31 cellular contexts compared by ENCODE assay signal in the genomic region with DNA sequence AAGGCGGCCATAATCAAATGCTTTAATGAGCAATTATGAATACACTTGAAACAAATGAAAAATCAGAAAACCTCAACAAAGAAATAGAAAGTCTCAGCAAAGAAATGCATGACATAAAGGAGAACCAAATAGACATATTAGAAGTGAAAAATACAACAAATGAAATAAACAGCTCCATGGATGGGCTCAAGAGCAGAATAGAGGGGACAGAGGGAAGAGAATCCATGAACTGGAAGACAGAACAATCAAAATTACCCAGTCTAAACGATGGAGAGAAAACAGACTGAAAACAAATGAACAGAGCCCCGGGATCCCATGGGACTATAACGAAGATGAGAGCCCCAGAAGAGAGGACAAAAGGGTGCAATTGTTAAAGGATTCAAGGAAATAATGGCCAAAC. TPM values are rescaled to one million over a fixed set of nuclear protein-coding genes. Genes with fewer than 3 reads are reported as not detected.
DNase-seq lines count a peak whose midpoint lies in the region; ATAC-seq, FAIRE-seq and TF ChIP-seq lines count a peak whose summit lies in the region.
"Had no signal": no experiment of that assay in that cellular context is flagged by ENCODE, and none has a peak within 500 bp of the region (broad histone marks: within the 10 kb centered on the region; RNA-seq: fewer than 3 reads in every experiment).

No MANE protein-coding gene starts in this region.

- no peak overlapping the region for H3K27ac ChIP-seq in HepG2 (ENCODE audit: extremely low read length, insufficient read depth, low read length)
- no peak overlapping the region for H3K27ac ChIP-seq in right lobe of liver
- no peak overlapping the region for H3K27ac ChIP-seq in HEK293 (ENCODE audit: extremely low read depth, low read depth, low read length)
- H3K27ac ChIP-seq: 22Rv1; BLaER1; BLaER1 treated with 17β-estradiol and CSF1 and Interleukin-3, amounts not matched to agents 10 nM and 100 nM had no signal

- FAIRE-seq in HepG2 (lab: Jason Lieb, UNC) = no peak
- FAIRE-seq: A204.1, A549, D721Med had no signal

- DNase-seq in HepG2 (ENCODE audit: low spot score) (no peak), right lobe of liver (no peak)
- DNase-seq: 8988T; ACHN; AML-193; BE2C; C1 segment of cervical spinal cord; Caco-2; Calu3; CD4-positive, alpha-beta memory T cell; CD4-positive, alpha-beta T cell; CD4-positive, CD25-positive, alpha-beta regulatory T cell; CD8-positive, alpha-beta memory T cell; CD8-positive, alpha-beta T cell; COR-L47; DMS 273 treated with DMSO at 0.1 percent for 48 hours; DMS153; DMS53; DMS79; DMS79 treated with DMSO at 0.1 percent for 48 hours; DND-41; EL had no signal

- POLR2A ChIA-PET in HepG2 (lab: Yijun Ruan, JAX) = no interaction called here
- POLR2A ChIA-PET in HEK293 (lab: Yijun Ruan, JAX) = no interaction called here

- no peak overlapping the region for H3K4me2 ChIP-seq in HepG2 (ENCODE audit: low read depth, low read length)
- H3K4me2 ChIP-seq: A549, BLaER1 had no signal

- TF ChIP-seq POLR2A in HepG2 (IDR thresholded peaks at IDR 0.05; ENCODE audit: insufficient read depth in 1 of 2, low read depth in 2 of 2, low read length in 2 of 2) = no peak
- TF ChIP-seq POLR2A in right lobe of liver (IDR thresholded peaks at IDR 0.05) = no peak

- BruUV-seq in HepG2 (replicated peaks; lab: Mats Ljungman, UMichigan) = no TSS peak

- 35% methylated on average over 4 of the region's 4 CpGs for WGBS in HepG2 (ENCODE audit: low lambda C conversion rate)
- 83% methylated on average over 2 of the region's 4 CpGs for WGBS in right lobe of liver (ENCODE audit: insufficient coverage, low coverage, low lambda C conversion rate, missing lambda C conversion rate)

- H3K27me3 ChIP-seq in HepG2 (ENCODE audit: control insufficient read depth in 1 of 2, insufficient read depth in 2 of 2, low read length in 2 of 2) = no peaks in the 10 kb centered on the region
- no peaks in the 10 kb centered on the region for H3K27me3 ChIP-seq in right lobe of liver
- H3K27me3 ChIP-seq: BLaER1; BLaER1 treated with 17β-estradiol and CSF1 and Interleukin-3, amounts not matched to agents 10 nM and 100 nM had no signal

- no peak for TF ChIP-seq RAD21 in HepG2 (CRISPR knock-in tag; IDR thresholded peaks at IDR 0.05)

- TF ChIP-seq EP300 in HepG2 (IDR thresholded peaks at IDR 0.05; ENCODE audit: low read depth in 2 of 2, low read length in 2 of 2) (no peak), HepG2 (CRISPR knock-in tag; IDR thresholded peaks at IDR 0.05; ENCODE audit: borderline replicate concordance) (no peak)

- H3K4me1 ChIP-seq in HepG2 (ENCODE audit: insufficient read depth, low read length) = peaks cover 36% of the 10 kb centered on the region
- peaks cover 0 to 13% (median 2%) of the 10 kb centered on the region in 4 donors for H3K4me1 ChIP-seq in right lobe of liver
- no peaks in the 10 kb centered on the region for H3K4me1 ChIP-seq in HEK293 (ENCODE audit: control insufficient read depth, insufficient read depth, low read length)
- H3K4me1 ChIP-seq: BE2C had no signal

- intact Hi-C loops in HepG2 (cut with micrococcal nuclease; ENCODE audit: unreplicated experiment) = no loop called here
- intact Hi-C loops in right lobe of liver (cut with DNase I) = no loop called here

- H3K79me2 ChIP-seq in HepG2 (ENCODE audit: insufficient read depth, low read length) = no peaks in the 10 kb centered on the region

- TF ChIP-seq CTCF in HepG2 (CRISPR knock-in tag; IDR thresholded peaks at IDR 0.05) = no peak
- TF ChIP-seq CTCF in right lobe of liver (IDR thresholded peaks at IDR 0.05) = no peak
- TF ChIP-seq CTCF in HEK293 (tag by site-specific recombination; IDR thresholded peaks at IDR 0.05) = no peak

- CTCF ChIA-PET in HepG2 (lab: Yijun Ruan, JAX; ENCODE audit: low intra/inter-chr PET ratio, low total read pairs) (no interaction called here), HEK293 (lab: Yijun Ruan, JAX) (interaction anchor here (1.1 to 2.1 kb wide), 2 partner anchors 11 to 15 kb away, joined by 3 to 8 read pairs; no protein-coding TSS in a partner anchor)

- H2AFZ ChIP-seq in HepG2 (ENCODE audit: low read length) = no peak overlapping the region

- H3K36me3 ChIP-seq in HepG2 (replicated peaks in 1 of 2; ENCODE audit: control insufficient read depth in 1 of 2, insufficient read depth in 2 of 2, low read length in 2 of 2) = no peaks in the 10 kb centered on the region
- H3K36me3 ChIP-seq in right lobe of liver = no peaks in the 10 kb centered on the region
- no peaks in the 10 kb centered on the region for H3K36me3 ChIP-seq in HEK293 (ENCODE audit: control insufficient read depth in 2 of 2, insufficient read depth in 1 of 2, low read length in 2 of 2)
- H3K36me3 ChIP-seq: BE2C; BLaER1; BLaER1 treated with 17β-estradiol and CSF1 and Interleukin-3, amounts not matched to agents 10 nM and 100 nM had no signal

- in situ Hi-C loops in HepG2 (cut with HindIII; ENCODE audit: extremely low pct_ligation_motif_present, low pct_unique_long_range_greater_than_20kb) = no loop called here

- no peaks in the 10 kb centered on the region for H4K20me1 ChIP-seq in HepG2 (ENCODE audit: insufficient read depth, low read length)
- H4K20me1 ChIP-seq: BLaER1; BLaER1 treated with 17β-estradiol and CSF1 and Interleukin-3, amounts not matched to agents 10 nM and 100 nM had no signal

- H3K4me3 ChIP-seq in HepG2 (replicated peaks in 1 of 3; ENCODE audit: insufficient read depth in 1 of 3, low read depth in 2 of 3, low read length in 3 of 3) (no peak overlapping the region), right lobe of liver (no peak overlapping the region), HEK293 (ENCODE audit: low read depth, low read length) (no peak overlapping the region)
- H3K4me3 ChIP-seq: A549; BLaER1; BLaER1 treated with 17β-estradiol and CSF1 and Interleukin-3, amounts not matched to agents 10 nM and 100 nM had no signal

- H3K9ac ChIP-seq in HepG2 (ENCODE audit: insufficient read depth, low read depth, low read length) = no peak overlapping the region
- H3K9ac ChIP-seq: BLaER1; BLaER1 treated with 17β-estradiol and CSF1 and Interleukin-3, amounts not matched to agents 10 nM and 100 nM had no signal

- ATAC-seq in HepG2 (no peak), right lobe of liver (no peak), HG02885 (IDR thresholded peaks at IDR 0.05; ENCODE audit: poor library complexity, unreplicated experiment) (no peak)
- ATAC-seq: A549; CD8-positive, alpha-beta T cell had no signal

- peaks cover 6% of the 10 kb centered on the region; the same call in 1 of the 2 replicates for H3K9me3 ChIP-seq in HepG2 (ENCODE audit: low read length)
- H3K9me3 ChIP-seq in right lobe of liver = no peaks in the 10 kb centered on the region
- no peaks in the 10 kb centered on the region for H3K9me3 ChIP-seq in HEK293 (ENCODE audit: control insufficient read depth, insufficient read depth, low read depth, low read length)
- H3K9me3 ChIP-seq: BE2C had no signal

TF ChIP-seq in HepG2, 621 proteins besides CTCF, POLR2A, EP300 and RAD21:
- TF ChIP-seq TSC22D2 (CRISPR knock-in tag; IDR thresholded peaks at IDR 0.05; ENCODE audit: borderline replicate concordance) (no peak), ZNF160 (CRISPR knock-in tag; IDR thresholded peaks at IDR 0.05) (peak; percentile 97)

TF ChIP-seq in HEK293, 187 proteins besides CTCF, POLR2A, EP300 and RAD21 (continues in another document):
- TF ChIP-seq ZXDB (tag by site-specific recombination; IDR thresholded peaks at IDR 0.05) (no peak), ZNF292 (tag by site-specific recombination; IDR thresholded peaks at IDR 0.05; ENCODE audit: borderline replicate concordance, low read depth) (no peak), SETDB1 (IDR thresholded peaks at IDR 0.05; ENCODE audit: insufficient read length, low read length) (peak; percentile 65), ZBTB44 (tag by site-specific recombination; IDR thresholded peaks at IDR 0.05) (no peak), ZNF140 (tag by site-specific recombination; IDR thresholded peaks at IDR 0.05) (peak; percentile 84; the same call in 1 of the 2 replicates), ZNF426 (tag by site-specific recombination; IDR thresholded peaks at IDR 0.05) (no peak), ZNF169 (tag by site-specific recombination; IDR thresholded peaks at IDR 0.05) (no peak)

RNA-seq across cellular contexts. Expression of gene WWC1, which starts 6.6 kb away (rescaled TPM):
- 17.3 and 17.9 TPM in 2 replicates for total RNA-seq in HepG2 (2016; rRNA removed; fragmentation: Illumina TruSeq; extraction: Trizol)
- 3.2 and 4.1 TPM in 2 replicates for total RNA-seq in HepG2 (2016; cell fraction: cytosol; rRNA removed; fragmentation: Illumina TruSeq; extraction: Trizol; ENCODE audit: low read depth)
- 16.2 and 18.5 TPM in 2 replicates for total RNA-seq in HepG2 (2016; cell fraction: insoluble cytoplasmic fraction; rRNA removed; fragmentation: Illumina TruSeq; extraction: Trizol)
- total RNA-seq in HepG2 (2016; cell fraction: membrane; rRNA removed; fragmentation: Illumina TruSeq; extraction: Trizol) = 11.3 and 13.4 TPM in 2 replicates
- 11.5 and 19.6 TPM in 2 replicates for total RNA-seq in HepG2 (2016; cell fraction: nucleus; rRNA removed; fragmentation: Illumina TruSeq; extraction: Trizol)
- 8.3 and 9.3 TPM in 2 replicates for polyA plus RNA-seq in HepG2 (2011; rRNA removed)
- polyA plus RNA-seq in HepG2 (2011; cell fraction: cytosol; rRNA removed) = 5.7 and 5.8 TPM in 2 replicates
- 9.7 and 10.0 TPM in 2 replicates for polyA plus RNA-seq in HepG2 (2011; cell fraction: nucleus; rRNA removed)
- 8.6 and 11.5 TPM in 2 replicates for polyA plus RNA-seq in HepG2 (2012)
- polyA plus RNA-seq in HepG2 (2016; cell fraction: cytosol; fragmentation: Illumina TruSeq; extraction: Trizol; ENCODE audit: low read depth) = 1.6 and 2.5 TPM in 2 replicates
- 16.5 and 17.8 TPM in 2 replicates for polyA plus RNA-seq in HepG2 (2016; cell fraction: insoluble cytoplasmic fraction; fragmentation: Illumina TruSeq; extraction: Trizol; ENCODE audit: low read depth)
- 7.0 and 8.7 TPM in 2 replicates for polyA plus RNA-seq in HepG2 (2016; cell fraction: membrane; fragmentation: Illumina TruSeq; extraction: Trizol; ENCODE audit: low read depth)
- polyA plus RNA-seq in HepG2 (2016; cell fraction: nucleus; fragmentation: Illumina TruSeq; extraction: Trizol; ENCODE audit: insufficient read depth, low read depth) = 16.3 and 18.5 TPM in 2 replicates
- 12.6 and 55.5 TPM in 2 replicates for polyA minus RNA-seq in HepG2 (2011; rRNA and poly(A)+ RNA removed; ENCODE audit: low replicate concordance)
- 6.4 and 7.6 TPM in 2 replicates for polyA minus RNA-seq in HepG2 (2011; cell fraction: cytosol; rRNA and poly(A)+ RNA removed)
- polyA minus RNA-seq in HepG2 (2011; cell fraction: nucleus; rRNA and poly(A)+ RNA removed) = 12.2 and 12.5 TPM in 2 replicates
- 10 to 100 TPM in 5 of 6 experiments, 1 to 10 TPM in 1; 9.6 to 74.4 (median 23.5) TPM for total RNA-seq in right lobe of liver
- total RNA-seq: CD8-positive, alpha-beta T cell had no signal
- polyA plus RNA-seq: CD14-positive monocyte had no signal

Comparison
In these comparisons a context has a peak if more than half of its experiments do, and no peak if none do; other contexts are left out.
1. Of the 63 proteins assayed by ChIP-seq in both HepG2 and HEK293: peak only in HepG2: none; only in HEK293: SETDB1; in both: none; in neither: 62.